Comparison of ENCODE assay signal across 1 cellular context in genomic region chr12:77362871-77363270, GRCh38.
TF ChIP-seq lines count a peak whose summit lies in the region.

No MANE protein-coding gene starts in this region.

TF ChIP-seq in GM23338, 12 proteins besides CTCF, POLR2A, EP300 and RAD21 (continued from another document):
- TF ChIP-seq REST (IDR thresholded peaks at IDR 0.05; ENCODE audit: unreplicated experiment), result no peak
